In genomic region chr4:46219872-46220271, GRCh38 we compare ENCODE assay signal across 28 cellular contexts.
"Had no signal": no experiment of that assay in that cellular context is flagged by ENCODE, and none has a peak within 500 bp of the region (broad histone marks: within the 10 kb centered on the region; RNA-seq: fewer than 3 reads in every experiment).

No MANE protein-coding gene starts in this region.

- H3K9me3 ChIP-seq: colonic mucosa, gastrocnemius medialis, gastroesophageal sphincter had no signal

- H3K4me1 ChIP-seq: colonic mucosa, esophagus muscularis mucosa, esophagus squamous epithelium, foreskin keratinocyte, gastrocnemius medialis, gastroesophageal sphincter, heart left ventricle, heart right ventricle had no signal

- H3K27me3 ChIP-seq: colonic mucosa, dorsolateral prefrontal cortex, esophagus muscularis mucosa, esophagus squamous epithelium, foreskin keratinocyte, gastrocnemius medialis, gastroesophageal sphincter, heart left ventricle, heart right ventricle had no signal

- ATAC-seq: effector memory CD8-positive, alpha-beta T cell; esophagus mucosa; foreskin keratinocyte; gastrocnemius medialis; gastroesophageal sphincter; heart left ventricle; heart right ventricle had no signal

- DNase-seq: colonic mucosa; cortex of kidney; dermis blood vessel endothelial cell; dorsolateral prefrontal cortex; effector CD4-positive, alpha-beta T cell; effector CD8-positive, alpha-beta T cell; effector memory CD4-positive, alpha-beta T cell; effector memory CD8-positive, alpha-beta T cell; endodermal cell; erythroblast; esophagus squamous epithelium; foreskin fibroblast; foreskin keratinocyte; foreskin melanocyte; gastrocnemius medialis; glutamatergic neuron; head of caudate nucleus; heart left ventricle; heart right ventricle had no signal

- FAIRE-seq: colon, endometrium, endothelial cell of umbilical vein, frontal cortex had no signal

- H3K27ac ChIP-seq: colonic mucosa, coronary artery, dorsolateral prefrontal cortex, epithelial cell of prostate, esophagus muscularis mucosa, esophagus squamous epithelium, foreskin keratinocyte, gastrocnemius medialis, gastroesophageal sphincter, heart left ventricle, heart right ventricle had no signal

- H3K36me3 ChIP-seq: colonic mucosa, esophagus muscularis mucosa, esophagus squamous epithelium, gastrocnemius medialis, gastroesophageal sphincter, heart left ventricle, heart right ventricle had no signal

- H3K4me3 ChIP-seq: colonic mucosa, coronary artery, dorsolateral prefrontal cortex, esophagus muscularis mucosa, esophagus squamous epithelium, gastrocnemius medialis, gastroesophageal sphincter, heart left ventricle, heart right ventricle had no signal
